Comparison of ENCODE assay signal across 2 cellular contexts in genomic region chr20:56163806-56164205, GRCh38.
TF ChIP-seq lines count a peak whose summit lies in the region.

No MANE protein-coding gene starts in this region.

TF ChIP-seq in IMR-90, 13 proteins besides CTCF, POLR2A, EP300 and RAD21:
- TF ChIP-seq SMC3 (IDR thresholded peaks at IDR 0.05; ENCODE audit: low read depth, low read length) = no peak
- TF ChIP-seq USF2 (IDR thresholded peaks at IDR 0.05; ENCODE audit: low read depth, low read length) = peak; percentile 56

TF ChIP-seq in SK-N-SH treated with all-trans-retinoic acid at 6 μM for 48 hours, 23 proteins besides CTCF, POLR2A, EP300 and RAD21:
- TF ChIP-seq PATZ1 (CRISPR knock-in tag; IDR thresholded peaks at IDR 0.05; ENCODE audit: borderline replicate concordance) = no peak
- no peak for TF ChIP-seq GLIS3 (CRISPR knock-in tag; IDR thresholded peaks at IDR 0.05)
- TF ChIP-seq ESRRG (CRISPR knock-in tag; IDR thresholded peaks at IDR 0.05) = no peak
